ENCODE assay signal across 31 cellular contexts in the genomic region with DNA sequence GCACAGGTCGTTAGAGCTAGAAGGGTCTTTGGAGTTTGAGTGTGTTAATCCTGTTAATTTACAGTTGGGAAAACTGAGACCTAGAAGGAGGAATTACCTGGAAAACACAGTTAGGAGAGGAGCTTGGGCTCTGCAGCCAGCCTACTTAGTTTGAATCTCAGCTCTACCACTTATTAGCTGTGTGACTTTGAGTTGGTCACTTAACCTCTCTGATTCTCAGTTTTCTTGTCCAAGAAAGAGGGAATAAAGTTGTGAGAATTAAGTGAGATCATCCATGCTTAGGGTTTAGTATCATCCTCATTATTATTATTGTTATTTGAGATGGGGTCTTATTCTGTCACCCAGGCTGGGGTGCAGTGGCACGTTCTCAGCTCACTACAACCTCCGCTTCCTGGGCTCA. TPM values are rescaled to one million over a fixed set of nuclear protein-coding genes. Genes with fewer than 3 reads are reported as not detected.
"Had no signal": no experiment of that assay in that cellular context is flagged by ENCODE, and none has a peak within 500 bp of the region (broad histone marks: within the 10 kb centered on the region; RNA-seq: fewer than 3 reads in every experiment).

No MANE protein-coding gene starts in this region.

- H3K4me3 ChIP-seq: neural progenitor cell, ovary, psoas muscle, skin epidermis, smooth muscle cell, spleen, suprapubic skin, testis, tibial artery, transverse colon, upper lobe of right lung, uterus had no signal

- H3K27me3 ChIP-seq: ovary, testis, uterus had no signal

- DNase-seq: natural killer cell; occipital lobe; ovary; psoas muscle; right cardiac atrium; spleen; stimulated activated CD4-positive, alpha-beta T cell treated with anti-CD3 and anti-CD28 coated beads, Interleukin-12 subunit alpha, Interleukin-12 subunit beta, amount 100 ng/mL, for 4 hours; stimulated activated CD4-positive, alpha-beta T cell treated with anti-CD3 and anti-CD28 coated beads, Interleukin-1b, Interleukin-23, amount 100 ng/mL, for 48 hours; stimulated activated CD4-positive, alpha-beta T cell treated with anti-CD3 and anti-CD28 coated beads, Interleukin-4, amount 100 ng/mL, for 1 hour; stimulated activated CD4-positive, alpha-beta T cell treated with anti-CD3 and anti-CD28 coated beads, Interleukin-4, amount 100 ng/mL, for 4 hours; stimulated activated CD8-positive, alpha-beta memory T cell treated with anti-CD3 and anti-CD28 coated beads, Interleukin-4, amount 100 ng/mL, for 48 hours; stimulated activated naive CD4-positive, alpha-beta T cell; stimulated activated naive CD8-positive, alpha-beta T cell treated with anti-CD3 and anti-CD28 coated beads, Interleukin-15, amount 100 ng/mL, for 72 hours; stimulated activated naive CD8-positive, alpha-beta T cell treated with anti-CD3 and anti-CD28 coated beads, Interleukin-15, Interleukin-2, amounts not matched to agents 100 U/mL and 50 U/mL, for 24 hours; substantia nigra; testis; tibial artery; transverse colon; upper lobe of right lung; uterus had no signal

- H3K9me3 ChIP-seq: ovary, psoas muscle, suprapubic skin, testis, tibial artery, transverse colon, upper lobe of right lung, uterus had no signal

- H3K4me1 Mint-ChIP-seq: stimulated activated naive CD8-positive, alpha-beta T cell treated with anti-CD3 and anti-CD28 coated beads, Interleukin-15, amount 100 ng/mL, for 72 hours had no signal

- H3K27ac Mint-ChIP-seq: natural killer cell; nephron; neural progenitor cell; progenitor cell of endocrine pancreas; stimulated activated memory B cell treated with anti-CD40 and anti-IgM and Interleukin-4, amounts not matched to agents 10 μg/mL and 1 μg/mL and 100 μg/mL, for 72 hours; stimulated activated naive CD8-positive, alpha-beta T cell treated with anti-CD3 and anti-CD28 coated beads, Interleukin-15, amount 100 ng/mL, for 72 hours; type B pancreatic cell had no signal

- H3K27ac ChIP-seq: neural progenitor cell, ovary, parathyroid adenoma, psoas muscle, skin epidermis, spleen, suprapubic skin, testis, tibial artery, transverse colon, upper lobe of right lung, uterus had no signal

- H3K4me3 Mint-ChIP-seq: natural killer cell; nephron; neural progenitor cell; stimulated activated memory B cell treated with anti-CD40 and anti-IgM and Interleukin-4, amounts not matched to agents 10 μg/mL and 1 μg/mL and 100 μg/mL, for 72 hours; stimulated activated naive CD8-positive, alpha-beta T cell treated with anti-CD3 and anti-CD28 coated beads, Interleukin-15, amount 100 ng/mL, for 72 hours; type B pancreatic cell had no signal

- H2AFZ ChIP-seq: neural progenitor cell, parathyroid adenoma had no signal

- H3K4me1 ChIP-seq: parathyroid adenoma, psoas muscle, testis, uterus had no signal

- H3K4me2 ChIP-seq: neural progenitor cell, smooth muscle cell had no signal

- H3K36me3 ChIP-seq: neural progenitor cell, ovary, spleen, suprapubic skin, tibial artery, transverse colon, upper lobe of right lung, uterus had no signal

- H3K9ac ChIP-seq: neural progenitor cell, parathyroid adenoma had no signal

- H3K79me2 ChIP-seq: parathyroid adenoma had no signal

- ATAC-seq: natural killer cell; psoas muscle; right cardiac atrium; sciatic nerve; stimulated activated memory B cell treated with anti-CD40 and anti-IgM and Interleukin-4, amounts not matched to agents 10 μg/mL and 1 μg/mL and 100 μg/mL, for 72 hours; stimulated activated naive CD8-positive, alpha-beta T cell treated with anti-CD3 and anti-CD28 coated beads, Interleukin-15, amount 100 ng/mL, for 72 hours; stimulated activated naive CD8-positive, alpha-beta T cell treated with anti-CD3 and anti-CD28 coated beads, Interleukin-15, Interleukin-2, amounts not matched to agents 100 U/mL and 50 U/mL, for 24 hours; upper lobe of right lung had no signal

- H3K36me3 Mint-ChIP-seq: natural killer cell; neural progenitor cell; stimulated activated memory B cell treated with anti-CD40 and anti-IgM and Interleukin-4, amounts not matched to agents 10 μg/mL and 1 μg/mL and 100 μg/mL, for 72 hours had no signal

- H3K9me3 Mint-ChIP-seq: natural killer cell; stimulated activated naive CD8-positive, alpha-beta T cell treated with anti-CD3 and anti-CD28 coated beads, Interleukin-15, amount 100 ng/mL, for 72 hours had no signal

RNA-seq across cellular contexts. Expression of gene HTR1D, which starts 5.4 kb away (rescaled TPM):
- total RNA-seq: natural killer cell, occipital lobe, psoas muscle, right cardiac atrium, suprapubic skin, uterus had no signal
- polyA plus RNA-seq: neural cell, spleen had no signal
